ENCODE assay signal across 9 cellular contexts in genomic region chr17:45143101-45143670, GRCh38. TPM values are rescaled to one million over a fixed set of nuclear protein-coding genes. Genes with fewer than 3 reads are reported as not detected.
A peak's percentile ranks its signal among the peaks of the same experiment; 100 is the strongest.
DNase-seq lines count a peak whose midpoint lies in the region; ATAC-seq and TF ChIP-seq lines count a peak whose summit lies in the region.
"Had no signal": no experiment of that assay in that cellular context is flagged by ENCODE, and none has a peak within 500 bp of the region (broad histone marks: within the 10 kb centered on the region; RNA-seq: fewer than 3 reads in every experiment).

No MANE protein-coding gene starts in this region.

- H3K27ac Mint-ChIP-seq in activated T-cell treated with anti-CD3 and anti-CD28 coated beads, Interleukin-2, amount 50 U/mL, for 72 hours, result no peak overlapping the region
- peak overlapping the region; percentile 82 for H3K27ac Mint-ChIP-seq in dendritic cell treated with granulocyte-macrophage colony-stimulating factor and Interleukin-4, amounts not matched to agents 40 ng/mL and 50 ng/mL, for 4 days

- H3K9me3 ChIP-seq in muscle layer of duodenum (ENCODE audit: control insufficient read depth in 1 of 2, low read length in 2 of 2) (no peaks in the 10 kb centered on the region), transverse colon (no peaks in the 10 kb centered on the region)

- 83% methylated on average over 13 of the region's 13 CpGs; no CpG with 5 or more reads in 1 of the 2 donors for WGBS in transverse colon (ENCODE audit: low coverage in 1 of 2), 2 donors

- no peaks in the 10 kb centered on the region for H3K27me3 Mint-ChIP-seq in activated T-cell treated with anti-CD3 and anti-CD28 coated beads, Interleukin-2, amount 50 U/mL, for 72 hours (ENCODE audit: low read depth)
- no peaks in the 10 kb centered on the region for H3K27me3 Mint-ChIP-seq in dendritic cell treated with granulocyte-macrophage colony-stimulating factor and Interleukin-4, amounts not matched to agents 40 ng/mL and 50 ng/mL, for 4 days
- H3K27me3 Mint-ChIP-seq: progenitor cell of endocrine pancreas had no signal

- no peaks in the 10 kb centered on the region for H3K27me3 ChIP-seq in muscle layer of duodenum (ENCODE audit: low read depth, low read length)
- no peaks in the 10 kb centered on the region for H3K27me3 ChIP-seq in transverse colon

- H3K36me3 ChIP-seq in muscle layer of duodenum (ENCODE audit: control insufficient read depth in 1 of 2, insufficient read depth in 2 of 2, low read length in 2 of 2), result peaks cover under 1 to 4% of the 10 kb centered on the region in 2 donors
- no peaks in the 10 kb centered on the region for H3K36me3 ChIP-seq in transverse colon

- DNase-seq in activated T-cell treated with anti-CD3 and anti-CD28 coated beads, Interleukin-2, amount 50 U/mL, for 72 hours, result no peak
- no peak for DNase-seq in activated T-cell treated with anti-CD3 and anti-CD28 coated beads, Interleukin-2, amount 50 U/mL, for 48 hours
- DNase-seq in transverse colon, result no peak
- no peak for DNase-seq in OCI-M2 (lab: John Stamatoyannopoulos, UW; ENCODE audit: unreplicated experiment)

- TF ChIP-seq EP300 in transverse colon (IDR thresholded peaks at IDR 0.05; ENCODE audit: low read depth), result no peak

- peaks cover 27% of the 10 kb centered on the region for H3K4me1 Mint-ChIP-seq in activated T-cell treated with anti-CD3 and anti-CD28 coated beads, Interleukin-2, amount 50 U/mL, for 72 hours (ENCODE audit: low read depth)
- H3K4me1 Mint-ChIP-seq in dendritic cell treated with granulocyte-macrophage colony-stimulating factor and Interleukin-4, amounts not matched to agents 40 ng/mL and 50 ng/mL, for 4 days (ENCODE audit: low read depth), result peaks cover 50% of the 10 kb centered on the region

- peak overlapping the region in 1 of 2 donors; percentile 66 for H3K4me3 ChIP-seq in muscle layer of duodenum (ENCODE audit: low read depth in 1 of 2, low read length in 2 of 2)
- H3K4me3 ChIP-seq in transverse colon, result peak overlapping the region in 2 of 4 donors; percentile 37 to 54

- TF ChIP-seq POLR2A in transverse colon (IDR thresholded peaks at IDR 0.05), result no peak

- TF ChIP-seq CTCF in transverse colon (IDR thresholded peaks at IDR 0.05), result no peak

- peaks cover 4 to 11% of the 10 kb centered on the region in 2 donors for H3K36me3 Mint-ChIP-seq in activated T-cell treated with anti-CD3 and anti-CD28 coated beads, Interleukin-2, amount 50 U/mL, for 72 hours (ENCODE audit: insufficient read depth in 2 of 2)
- peaks cover 32% of the 10 kb centered on the region for H3K36me3 Mint-ChIP-seq in dendritic cell treated with granulocyte-macrophage colony-stimulating factor and Interleukin-4, amounts not matched to agents 40 ng/mL and 50 ng/mL, for 4 days (ENCODE audit: low read depth)

- in situ Hi-C loops in transverse colon (cut with MboI; ENCODE audit: low pct_ligation_motif_present in 1 of 4, low pct_unique_long_range_greater_than_20kb in 1 of 4, low sequenced_read_pairs in 3 of 4), result no loop called here

- no peaks in the 10 kb centered on the region for H3K9me3 Mint-ChIP-seq in activated T-cell treated with anti-CD3 and anti-CD28 coated beads, Interleukin-2, amount 50 U/mL, for 72 hours
- no peaks in the 10 kb centered on the region for H3K9me3 Mint-ChIP-seq in dendritic cell treated with granulocyte-macrophage colony-stimulating factor and Interleukin-4, amounts not matched to agents 40 ng/mL and 50 ng/mL, for 4 days

- intact Hi-C loops in dendritic cell treated with granulocyte-macrophage colony-stimulating factor and Interleukin-4, amounts not matched to agents 40 ng/mL and 50 ng/mL, for 4 days (cut with micrococcal nuclease), result no loop called here
- intact Hi-C loops in transverse colon (cut with DNase I; ENCODE audit: low total_unique reads), result loop anchor here (10.0 kb wide), 1 partner anchor 958 kb away; the partner anchor contains the start of gene TMUB2

- no peak for ATAC-seq in activated T-cell treated with anti-CD3 and anti-CD28 coated beads, Interleukin-2, amount 50 U/mL, for 72 hours (replicated peaks in 1 of 2)
- ATAC-seq in GM21360 (IDR thresholded peaks at IDR 0.05; ENCODE audit: unreplicated experiment), result no peak
- ATAC-seq in GM18498 (IDR thresholded peaks at IDR 0.05; ENCODE audit: unreplicated experiment), result no peak

- H3K27ac ChIP-seq in muscle layer of duodenum (ENCODE audit: low read length), result peak overlapping the region; percentile 82
- H3K27ac ChIP-seq in transverse colon, result peak overlapping the region; percentile 84 to 99 (median 92)

- H3K4me1 ChIP-seq in muscle layer of duodenum (ENCODE audit: control insufficient read depth in 1 of 2, insufficient read depth in 2 of 2, low read length in 2 of 2) (peaks cover 5 to 34% of the 10 kb centered on the region in 2 donors), transverse colon (peaks cover 21 to 43% (median 31%) of the 10 kb centered on the region in 4 donors)

- H3K4me3 Mint-ChIP-seq in activated T-cell treated with anti-CD3 and anti-CD28 coated beads, Interleukin-2, amount 50 U/mL, for 72 hours, result peak overlapping the region; percentile 69 to 81
- H3K4me3 Mint-ChIP-seq in dendritic cell treated with granulocyte-macrophage colony-stimulating factor and Interleukin-4, amounts not matched to agents 40 ng/mL and 50 ng/mL, for 4 days, result no peak overlapping the region

RNA-seq across cellular contexts. Expression of gene HEXIM1, which starts 5.1 kb away (rescaled TPM):
- 10 to 100 TPM; 58.0 to 63.3 TPM for total RNA-seq in activated T-cell treated with anti-CD3 and anti-CD28 coated beads, Interleukin-2, amount 50 U/mL, for 72 hours
- total RNA-seq in transverse colon, result 10 to 100 TPM; 38.0 to 54.9 (median 42.6) TPM

RNA-seq across cellular contexts. Expression of gene ACBD4, which starts 7.7 kb away (rescaled TPM):
- 10 to 100 TPM; 17.9 to 20.1 TPM for total RNA-seq in activated T-cell treated with anti-CD3 and anti-CD28 coated beads, Interleukin-2, amount 50 U/mL, for 72 hours
- 10 to 100 TPM; 24.9 to 96.1 (median 38.6) TPM for total RNA-seq in transverse colon

RNA-seq across cellular contexts. Expression of gene PLCD3, which starts 10.9 kb away (rescaled TPM):
- 1 to 10 TPM; 3.1 to 4.5 TPM for total RNA-seq in activated T-cell treated with anti-CD3 and anti-CD28 coated beads, Interleukin-2, amount 50 U/mL, for 72 hours
- 100 to 1,000 TPM; 157 to 369 (median 335) TPM for total RNA-seq in transverse colon

RNA-seq across cellular contexts. Expression of gene HEXIM2, which starts 18.5 kb away (rescaled TPM):
- total RNA-seq in activated T-cell treated with anti-CD3 and anti-CD28 coated beads, Interleukin-2, amount 50 U/mL, for 72 hours, result 10 to 100 TPM; 12.5 to 13.0 TPM
- 10 to 100 TPM in 1 of 4 donors, 1 to 10 TPM in 3; 1.2 to 10.8 (median 5.9) TPM for total RNA-seq in transverse colon

Comparison
In these comparisons a context has a peak if more than half of its experiments do, and no peak if none do; other contexts are left out.
1. RNA of gene PLCD3, which starts 10.9 kb away (total RNA-seq): 157 to 369 TPM in transverse colon; 3.1 to 4.5 TPM in activated T-cell treated with anti-CD3 and anti-CD28 coated beads, Interleukin-2, amount 50 U/mL, for 72 hours; every median in the first group is over 10 times any median in the second.